ENCODE assay signal across 8 cellular contexts in genomic region chr14:24296341-24297157, GRCh38. TPM values are rescaled to one million over a fixed set of nuclear protein-coding genes. Genes with fewer than 3 reads are reported as not detected.
DNase-seq lines count a peak whose midpoint lies in the region; ATAC-seq and TF ChIP-seq lines count a peak whose summit lies in the region.

No MANE protein-coding gene starts in this region.

- H3K9me3 ChIP-seq in gastroesophageal sphincter (no peaks in the 10 kb centered on the region), trophoblast cell (ENCODE audit: insufficient read depth, low read depth, low read length) (no peaks in the 10 kb centered on the region), vagina (no peaks in the 10 kb centered on the region)

- no peak overlapping the region for H3K14ac ChIP-seq in trophoblast cell (ENCODE audit: low read length)

- H2BK120ac ChIP-seq in trophoblast cell (ENCODE audit: insufficient read depth, low read length, poor library complexity) = no peak overlapping the region

- peak overlapping the region; percentile 29 for H4K91ac ChIP-seq in trophoblast cell (ENCODE audit: low read depth, low read length)

- H3K4me1 ChIP-seq in gastroesophageal sphincter (peaks cover 4 to 45% (median 10%) of the 10 kb centered on the region in 3 donors), trophoblast cell (ENCODE audit: control insufficient read depth in 1 of 2, insufficient read depth in 2 of 2, low read length in 2 of 2) (peaks cover 11 to 14% of the 10 kb centered on the region in 2 experiments), vagina (peaks cover 46% of the 10 kb centered on the region)

- no peak for TF ChIP-seq EP300 in gastroesophageal sphincter (IDR thresholded peaks at IDR 0.05)

- peak overlapping the region; percentile 13 for H4K8ac ChIP-seq in trophoblast cell (ENCODE audit: low read depth, low read length)

- peaks cover 9% of the 10 kb centered on the region for H3K79me2 ChIP-seq in trophoblast cell (ENCODE audit: control insufficient read depth, insufficient read depth, low read length, poor library complexity)

- H3K36me3 ChIP-seq in gastroesophageal sphincter (peaks cover 0 to 43% of the 10 kb centered on the region in 2 donors), trophoblast cell (ENCODE audit: control insufficient read depth in 1 of 2, insufficient read depth in 2 of 2, low read length in 2 of 2) (peaks cover 22 to 26% of the 10 kb centered on the region in 2 experiments), vagina (peaks cover 0 to 28% of the 10 kb centered on the region in 2 donors)

- ATAC-seq in GM21447 (IDR thresholded peaks at IDR 0.05; ENCODE audit: unreplicated experiment) = peak; percentile 41
- ATAC-seq in gastroesophageal sphincter = peak; percentile 56

- peak overlapping the region; percentile 4 for H3K4ac ChIP-seq in trophoblast cell (ENCODE audit: low read depth, low read length)

- no peak overlapping the region for H2BK5ac ChIP-seq in trophoblast cell (ENCODE audit: low read depth, low read length, poor library complexity)

- no peak overlapping the region for H3K4me3 ChIP-seq in Jurkat, Clone E6-1 (ENCODE audit: low read length)
- H3K4me3 ChIP-seq in gastroesophageal sphincter (no peak overlapping the region), trophoblast cell (ENCODE audit: low read depth, low read length) (no peak overlapping the region), vagina (no peak overlapping the region)

- peak overlapping the region; percentile 29 for H4K12ac ChIP-seq in trophoblast cell (ENCODE audit: low read depth, low read length)

- intact Hi-C loops in vagina (cut with DNase I) = loop anchor here (2.0 kb wide), 1 partner anchor 54 kb away; the partner anchor contains the start of gene TINF2

- H2AFZ ChIP-seq in trophoblast cell (ENCODE audit: insufficient read depth, low read length, poor library complexity) = peak overlapping the region; percentile 20

- H2AK5ac ChIP-seq in trophoblast cell (ENCODE audit: low read length) = peak overlapping the region; percentile 6

- H3K27me3 ChIP-seq in gastroesophageal sphincter (no peaks in the 10 kb centered on the region), trophoblast cell (ENCODE audit: insufficient read depth, low read length) (no peaks in the 10 kb centered on the region), vagina (no peaks in the 10 kb centered on the region)

- H3K27ac ChIP-seq in gastroesophageal sphincter = peak overlapping the region in 1 of 4 donors; percentile 13
- peak overlapping the region; percentile 11 for H3K27ac ChIP-seq in trophoblast cell (ENCODE audit: low read depth, low read length)
- peak overlapping the region; percentile 6 for H3K27ac ChIP-seq in vagina

- peaks cover 3% of the 10 kb centered on the region for H3K79me1 ChIP-seq in trophoblast cell (ENCODE audit: low read length)

- peak overlapping the region; percentile 6 for H3K4me2 ChIP-seq in trophoblast cell (ENCODE audit: low read length)

- TF ChIP-seq POLR2A in gastroesophageal sphincter (IDR thresholded peaks at IDR 0.05) = no peak
- TF ChIP-seq POLR2A in vagina (IDR thresholded peaks at IDR 0.05) = no peak

- H2BK12ac ChIP-seq in trophoblast cell (ENCODE audit: low read length) = no peak overlapping the region

- no peak overlapping the region for H3K23ac ChIP-seq in trophoblast cell (ENCODE audit: low read length)

- no peak overlapping the region for H3K9ac ChIP-seq in trophoblast cell (ENCODE audit: low read length)

- DNase-seq in DMS 273 treated with DMSO at 0.1 percent for 48 hours (lab: John Stamatoyannopoulos, UW) (peak; percentile 37), SHP77 treated with DMSO at 0.1 percent for 48 hours (lab: John Stamatoyannopoulos, UW) (peak; percentile 22), trophoblast cell (peak; percentile 70 to 84), vagina (ENCODE audit: extremely low spot score in 2 of 2) (no peak)
- DNase-seq in Jurkat, Clone E6-1 (ENCODE audit: low read depth, low spot score) = peak; percentile 69
- DNase-seq in activated naive CD4-positive, alpha-beta T cell (lab: John Stamatoyannopoulos, UW) = peak in 3 of 4 experiments; percentile 31 to 50 (median 34)

- H3K18ac ChIP-seq in trophoblast cell (ENCODE audit: low read length) = no peak overlapping the region

- TF ChIP-seq CTCF in gastroesophageal sphincter (IDR thresholded peaks at IDR 0.05) = peak; percentile 29 to 68 (median 56)
- TF ChIP-seq CTCF in vagina (IDR thresholded peaks at IDR 0.05) = peak; percentile 28 to 73 (median 62)

- WGBS in gastroesophageal sphincter (ENCODE audit: low coverage in 1 of 2), 2 donors = 53 to 57% methylated on average over 6 to 9 of the region's 12 CpGs
- no CpG with 5 or more reads among the region's 12 CpGs for WGBS in trophoblast cell (ENCODE audit: extremely low coverage, insufficient coverage, insufficient read length)

RNA-seq across cellular contexts. Expression of gene DHRS1, which starts 3.0 kb away (rescaled TPM):
- polyA plus RNA-seq in Jurkat, Clone E6-1 (2012; ENCODE audit: insufficient read depth, insufficient read length) = 29.6 TPM
- 10 to 100 TPM in 3 of 4 donors, 1 to 10 TPM in 1; 8.2 to 33.0 (median 17.7) TPM for total RNA-seq in gastroesophageal sphincter
- polyA plus RNA-seq in trophoblast cell (2013) = 17.9 and 20.8 TPM in 2 replicates
- 84.2 TPM for total RNA-seq in vagina

RNA-seq across cellular contexts. Expression of gene NOP9, which starts 3.1 kb away (rescaled TPM):
- polyA plus RNA-seq in Jurkat, Clone E6-1 (2012; ENCODE audit: insufficient read depth, insufficient read length) = 20.1 TPM
- total RNA-seq in gastroesophageal sphincter = 10 to 100 TPM; 19.4 to 29.2 (median 22.8) TPM
- 10.5 TPM in 2 replicates for polyA plus RNA-seq in trophoblast cell (2013)
- 13.8 TPM for total RNA-seq in vagina

RNA-seq across cellular contexts. Expression of gene CIDEB, which starts 11.2 kb away (rescaled TPM):
- polyA plus RNA-seq in Jurkat, Clone E6-1 (2012; ENCODE audit: insufficient read depth, insufficient read length) = 15.1 TPM
- total RNA-seq in gastroesophageal sphincter (10 to 100 TPM in 2 of 4 donors, 1 to 10 TPM in 2; 4.9 to 12.5 (median 9.5) TPM), vagina (16.0 TPM)
- polyA plus RNA-seq in trophoblast cell (2013) = 0.04 TPM in 1 of 2 replicates, not detected in the other

RNA-seq across cellular contexts. Expression of gene LTB4R2, which starts 13.4 kb away (rescaled TPM):
- polyA plus RNA-seq in Jurkat, Clone E6-1 (2012; ENCODE audit: insufficient read depth, insufficient read length) = 12.5 TPM
- total RNA-seq in gastroesophageal sphincter (1 to 10 TPM; 2.4 to 5.0 (median 3.4) TPM), vagina (66.5 TPM)
- polyA plus RNA-seq in trophoblast cell (2013) = 2.7 and 2.9 TPM in 2 replicates

RNA-seq across cellular contexts. Expression of gene LTB4R, which starts 14.8 kb away (rescaled TPM):
- polyA plus RNA-seq in Jurkat, Clone E6-1 (2012; ENCODE audit: insufficient read depth, insufficient read length) = 10.9 TPM
- total RNA-seq in gastroesophageal sphincter (1 to 10 TPM; 3.0 to 4.2 (median 3.4) TPM), vagina (35.1 TPM)
- polyA plus RNA-seq in trophoblast cell (2013) = 3.9 and 4.0 TPM in 2 replicates

Comparison
In these comparisons a context has a peak if more than half of its experiments do, and no peak if none do; other contexts are left out.
1. DNase-seq: peak in DMS 273 treated with DMSO at 0.1 percent for 48 hours (single experiment), Jurkat, Clone E6-1 (single experiment), SHP77 treated with DMSO at 0.1 percent for 48 hours (single experiment), activated naive CD4-positive, alpha-beta T cell (3 of 4) and trophoblast cell (2 of 2); none in vagina (0 of 2).